In genomic region chr20:31606928-31607639, GRCh38 we compare ENCODE assay signal across 8 cellular contexts. TPM values are rescaled to one million over a fixed set of nuclear protein-coding genes. Genes with fewer than 3 reads are reported as not detected.
A peak's percentile ranks its signal among the peaks of the same experiment; 100 is the strongest.
DNase-seq lines count a peak whose midpoint lies in the region; ATAC-seq, FAIRE-seq and TF ChIP-seq lines count a peak whose summit lies in the region.

No MANE protein-coding gene starts in this region.

- peaks cover 2% of the 10 kb centered on the region for H3K36me3 ChIP-seq in H7 (replicated peaks; ENCODE audit: control insufficient read depth, insufficient read depth, low read length)

- no peak for TF ChIP-seq POLR2A in GM12891 (IDR thresholded peaks at IDR 0.05; ENCODE audit: low read depth, low read length)

- FAIRE-seq in GM12891 (lab: Jason Lieb, UNC): no peak

- H3K4me3 ChIP-seq in H7 (ENCODE audit: insufficient read depth, low read depth, low read length): peak overlapping the region; percentile 99

- no peaks in the 10 kb centered on the region for H3K27me3 ChIP-seq in H7 (ENCODE audit: control insufficient read depth, insufficient read depth, low read length)

- ATAC-seq in GM18502 (IDR thresholded peaks at IDR 0.05; ENCODE audit: poor library complexity, unreplicated experiment): no peak
- no peak for ATAC-seq in HG03460 (IDR thresholded peaks at IDR 0.05; ENCODE audit: unreplicated experiment)

- DNase-seq in H7 (peak; percentile 75), NCI-H526 (lab: John Stamatoyannopoulos, UW) (peak; percentile 85 to 87), cerebellar cortex (ENCODE audit: low spot score) (peak; percentile 93), lung microvascular endothelial cell (ENCODE audit: low read depth in 2 of 2) (peak; percentile 64 to 94), GM12891 (ENCODE audit: insufficient read length, low spot score) (no peak)
- DNase-seq in stimulated activated CD4-positive, alpha-beta T cell treated with anti-CD3 and anti-CD28 coated beads, Interleukin-4, amount 100 ng/mL, for 1 hour: no peak

TF ChIP-seq in GM12891, 5 proteins besides CTCF, POLR2A, EP300 and RAD21:
- TF ChIP-seq SPI1 (IDR thresholded peaks at IDR 0.05; ENCODE audit: low read depth, low read length) (no peak), POLR2AphosphoS5 (IDR thresholded peaks at IDR 0.05; ENCODE audit: low read depth, low read length) (no peak), POU2F2 (IDR thresholded peaks at IDR 0.05; ENCODE audit: low read depth, low read length) (no peak), PAX5 (IDR thresholded peaks at IDR 0.05; ENCODE audit: insufficient read depth, low read length, severe bottlenecking) (no peak), TAF1 (IDR thresholded peaks at IDR 0.05; ENCODE audit: low read depth, low read length) (no peak)
TF ChIP-seq in GM12891: peak in this region for 0.

RNA-seq across cellular contexts. Expression of gene ID1, which starts 2.0 kb away (rescaled TPM):
- 424 and 491 TPM in 2 replicates for total RNA-seq in H7 (2014; rRNA removed; shearing (Covaris generic))
- total RNA-seq in lung microvascular endothelial cell: 478 and 838 TPM in 2 replicates
- 0.53 TPM for polyA plus RNA-seq in GM12891 (2012; ENCODE audit: low read depth, missing spikeins)

RNA-seq across cellular contexts. Expression of gene COX4I2, which starts 30.6 kb away (rescaled TPM):
- total RNA-seq in H7 (2014; rRNA removed; shearing (Covaris generic)): 0.21 TPM in 1 of 2 replicates, not detected in the other
- total RNA-seq in lung microvascular endothelial cell: not detected in 2 replicates
- not detected for polyA plus RNA-seq in GM12891 (2012; ENCODE audit: low read depth, missing spikeins)

Comparison
In these comparisons a context has a peak if more than half of its experiments do, and no peak if none do; other contexts are left out.
1. DNase-seq: peak in H7 (single experiment), NCI-H526 (2 of 2), cerebellar cortex (single experiment) and lung microvascular endothelial cell (2 of 2); none in GM12891 (single experiment) and stimulated activated CD4-positive, alpha-beta T cell treated with anti-CD3 and anti-CD28 coated beads, Interleukin-4, amount 100 ng/mL, for 1 hour (single experiment).